ENCODE assay signal across 8 cellular contexts in genomic region chr7:1169409-1170368, GRCh38. TPM values are rescaled to one million over a fixed set of nuclear protein-coding genes. Genes with fewer than 3 reads are reported as not detected.
DNase-seq lines count a peak whose midpoint lies in the region; ATAC-seq and TF ChIP-seq lines count a peak whose summit lies in the region.

No MANE protein-coding gene starts in this region.

- 57% methylated on average over 43 of the region's 43 CpGs for WGBS in SK-N-SH (ENCODE audit: low lambda C conversion rate)
- 45% methylated on average over 43 of the region's 43 CpGs for WGBS in urinary bladder

- no peaks in the 10 kb centered on the region for H3K27me3 ChIP-seq in SK-N-SH (ENCODE audit: insufficient read depth)
- no peaks in the 10 kb centered on the region for H3K27me3 ChIP-seq in cardiac muscle cell

- H3K4me3 Mint-ChIP-seq in activated naive CD4-positive, alpha-beta T cell treated with anti-CD3 and anti-CD28 coated beads, Interleukin-2, amount 10 ng/mL, durations not matched to agents 7 days and 5 days: peak overlapping the region; percentile 82

- H3K4me1 ChIP-seq in SK-N-SH (ENCODE audit: control insufficient read depth in 1 of 2, insufficient read depth in 2 of 2, low read depth in 1 of 2, low read length in 1 of 2) (peaks cover 0 to 2% of the 10 kb centered on the region in 2 experiments; a peak in 1 of 4 replicates), cardiac muscle cell (ENCODE audit: low read depth) (no peaks in the 10 kb centered on the region), urinary bladder (ENCODE audit: insufficient read depth) (no peaks in the 10 kb centered on the region)

- peak overlapping the region; percentile 94 for H3K27ac Mint-ChIP-seq in activated naive CD4-positive, alpha-beta T cell treated with anti-CD3 and anti-CD28 coated beads, Interleukin-2, amount 10 ng/mL, durations not matched to agents 7 days and 5 days

- no peaks in the 10 kb centered on the region for H3K79me2 ChIP-seq in SK-N-SH (ENCODE audit: insufficient read depth)

- H3K9me2 ChIP-seq in SK-N-SH: no peaks in the 10 kb centered on the region

- POLR2A ChIA-PET in SK-N-SH (lab: Yijun Ruan, JAX): no interaction called here

- H2AFZ ChIP-seq in SK-N-SH (ENCODE audit: low read depth): peak overlapping the region; percentile 4; the same call in 1 of the 2 replicates

- peaks cover 21% of the 10 kb centered on the region for H3K4me1 Mint-ChIP-seq in activated naive CD4-positive, alpha-beta T cell treated with anti-CD3 and anti-CD28 coated beads, Interleukin-2, amount 10 ng/mL, durations not matched to agents 7 days and 5 days

- peak; percentile 76 for ATAC-seq in HG03342 (IDR thresholded peaks at IDR 0.05; ENCODE audit: unreplicated experiment)

- CTCF ChIA-PET in SK-N-SH (lab: Yijun Ruan, JAX): interaction anchor here (0.9 to 5.1 kb wide), 6 partner anchors 9 to 261 kb away, joined by 3 to 29 read pairs (median 4); partner anchors contain the start of gene ZFAND2A
- CTCF ChIA-PET in activated naive CD4-positive, alpha-beta T cell treated with anti-CD3 and anti-CD28 coated beads, Interleukin-2, amount 10 ng/mL, durations not matched to agents 7 days and 5 days (lab: Charles Lee): interaction anchor here (0.7 to 3.6 kb wide), 14 partner anchors 8 to 1107 kb away, joined by 3 to 24 read pairs (median 5); partner anchors contain the start of genes GPER1 and ZFAND2A

- H3K4me2 ChIP-seq in SK-N-SH: no peak overlapping the region

- H3K9me3 ChIP-seq in SK-N-SH: no peaks in the 10 kb centered on the region
- no peaks in the 10 kb centered on the region for H3K9me3 ChIP-seq in cardiac muscle cell (ENCODE audit: low read depth)

- no peak for TF ChIP-seq EP300 in SK-N-SH (IDR thresholded peaks at IDR 0.05; ENCODE audit: borderline replicate concordance in 1 of 2, low read depth in 1 of 2, low read length in 1 of 2)

- no peak overlapping the region for H3K9ac ChIP-seq in SK-N-SH

- H3K36me3 ChIP-seq in SK-N-SH (replicated peaks in 1 of 2; ENCODE audit: control insufficient read depth in 1 of 2, insufficient read depth in 2 of 2, low read length in 1 of 2): peaks cover 0 to 7% of the 10 kb centered on the region in 2 experiments
- H3K36me3 ChIP-seq in cardiac muscle cell: no peaks in the 10 kb centered on the region
- H3K36me3 ChIP-seq in urinary bladder (ENCODE audit: insufficient read depth): no peaks in the 10 kb centered on the region

- H3K4me3 ChIP-seq in SK-N-SH (ENCODE audit: low read depth in 2 of 2, low read length in 1 of 2): peak overlapping the region in 1 of 2 experiments; percentile 31; a peak in 1 of 4 replicates
- H3K4me3 ChIP-seq in cardiac muscle cell: no peak overlapping the region
- H3K4me3 ChIP-seq in urinary bladder (ENCODE audit: low read depth, low read length): peak overlapping the region; percentile 25

- H3K27ac ChIP-seq in SK-N-SH (ENCODE audit: low read depth in 2 of 2, low read length in 1 of 2) (no peak overlapping the region), cardiac muscle cell (no peak overlapping the region), urinary bladder (ENCODE audit: low read depth) (no peak overlapping the region)

- no peaks in the 10 kb centered on the region for H3K9me3 Mint-ChIP-seq in activated naive CD4-positive, alpha-beta T cell treated with anti-CD3 and anti-CD28 coated beads, Interleukin-2, amount 10 ng/mL, durations not matched to agents 7 days and 5 days

- DNase-seq in NCI-H1417 (lab: John Stamatoyannopoulos, UW): peak in 2 of 3 experiments; percentile 10 to 62
- no peak for DNase-seq in NCI-H1417 treated with DMSO at 0.1 percent for 48 hours (lab: John Stamatoyannopoulos, UW)
- DNase-seq in SK-N-SH: peak; percentile 86
- DNase-seq in activated naive CD4-positive, alpha-beta T cell treated with anti-CD3 and anti-CD28 coated beads, Interleukin-2, amount 10 ng/mL, durations not matched to agents 7 days and 5 days: peak; percentile 97
- DNase-seq in cardiac muscle cell (ENCODE audit: low read depth in 1 of 2, low spot score in 1 of 2): peak; percentile 33 to 47
- peak; percentile 70 for DNase-seq in putamen (ENCODE audit: low spot score)

- TF ChIP-seq CTCF in SK-N-SH (IDR thresholded peaks at IDR 0.05) (peak; percentile 72), cardiac muscle cell (IDR thresholded peaks at IDR 0.05; ENCODE audit: low read depth, low read length) (peak; percentile 48)

- TF ChIP-seq RAD21 in SK-N-SH (IDR thresholded peaks at IDR 0.05; ENCODE audit: low read length): peak; percentile 14; the same call in 1 of the 2 replicates

- H4K20me1 ChIP-seq in SK-N-SH (ENCODE audit: insufficient read depth): no peaks in the 10 kb centered on the region

- H3F3A ChIP-seq in SK-N-SH (replicated peaks; ENCODE audit: insufficient read depth): no peaks in the 10 kb centered on the region

- peaks cover under 1% of the 10 kb centered on the region for H3K27me3 Mint-ChIP-seq in activated naive CD4-positive, alpha-beta T cell treated with anti-CD3 and anti-CD28 coated beads, Interleukin-2, amount 10 ng/mL, durations not matched to agents 7 days and 5 days

- H3K36me3 Mint-ChIP-seq in activated naive CD4-positive, alpha-beta T cell treated with anti-CD3 and anti-CD28 coated beads, Interleukin-2, amount 10 ng/mL, durations not matched to agents 7 days and 5 days: peaks cover 6% of the 10 kb centered on the region

TF ChIP-seq in SK-N-SH, 30 proteins besides CTCF, POLR2A, EP300 and RAD21:
- TF ChIP-seq TEAD4 (IDR thresholded peaks at IDR 0.05; ENCODE audit: borderline replicate concordance, insufficient read depth) (no peak), YY1 (IDR thresholded peaks at IDR 0.05; ENCODE audit: low read depth) (peak; percentile 70), FOXM1 (IDR thresholded peaks at IDR 0.05; ENCODE audit: low read depth) (no peak), FOXJ3 (CRISPR knock-in tag; IDR thresholded peaks at IDR 0.05) (no peak), MAX (IDR thresholded peaks at IDR 0.05; ENCODE audit: low read depth) (no peak), PBX3 (IDR thresholded peaks at IDR 0.05) (no peak), IRF3 (IDR thresholded peaks at IDR 0.05; ENCODE audit: low read depth, low read length) (no peak), POLR2AphosphoS5 (IDR thresholded peaks at IDR 0.05; ENCODE audit: low read depth, low read length) (no peak), RXRA (IDR thresholded peaks at IDR 0.05; ENCODE audit: borderline replicate concordance, low read depth) (no peak), SMC3 (IDR thresholded peaks at IDR 0.05; ENCODE audit: low read depth, low read length) (peak; percentile 19; the same call in 1 of the 2 replicates), NRF1 (IDR thresholded peaks at IDR 0.05; ENCODE audit: low read depth, low read length) (no peak)

RNA-seq across cellular contexts. Expression of gene ZFAND2A, which starts 9.7 kb away (rescaled TPM):
- polyA plus RNA-seq in SK-N-SH (2012; rRNA removed): 38.9 and 48.5 TPM in 2 replicates
- polyA plus RNA-seq in SK-N-SH (2012; cell fraction: cytosol; rRNA removed): 35.7 and 38.9 TPM in 2 replicates
- 53.1 and 58.2 TPM in 2 replicates for polyA plus RNA-seq in SK-N-SH (2012; cell fraction: nucleus; rRNA removed)
- 6.0 and 12.2 TPM in 2 replicates for total RNA-seq in cardiac muscle cell
- 22.4 and 24.6 TPM in 2 replicates for polyA plus RNA-seq in cardiac muscle cell
- total RNA-seq in urinary bladder: 12.2 TPM
- 34.2 TPM for polyA plus RNA-seq in urinary bladder
